In genomic region chr20:41693136-41693979, GRCh38 we compare ENCODE assay signal across 1 cellular context.
TF ChIP-seq lines count a peak whose summit lies in the region.

No MANE protein-coding gene starts in this region.

TF ChIP-seq in HepG2, 621 proteins besides CTCF, POLR2A, EP300 and RAD21 (continued from another document and continues in another):
- TF ChIP-seq HNF4G (IDR thresholded peaks at IDR 0.05; ENCODE audit: borderline replicate concordance, low read depth, low read length) (no peak), HNF4G (CRISPR knock-in tag; IDR thresholded peaks at IDR 0.05; ENCODE audit: borderline replicate concordance, low read depth) (peak; percentile 89), PREB (CRISPR knock-in tag; IDR thresholded peaks at IDR 0.05) (no peak), ZNF318 (CRISPR knock-in tag; IDR thresholded peaks at IDR 0.05) (peak; percentile 95; the same call in 1 of the 2 replicates), NR1H2 (CRISPR knock-in tag; IDR thresholded peaks at IDR 0.05; ENCODE audit: borderline replicate concordance, low read depth) (no peak), SNAI1 (CRISPR knock-in tag; IDR thresholded peaks at IDR 0.05; ENCODE audit: borderline replicate concordance) (no peak; the same call in 1 of the 2 replicates), ZKSCAN8 (CRISPR knock-in tag; IDR thresholded peaks at IDR 0.05; ENCODE audit: borderline replicate concordance) (peak; percentile 97), ZNF383 (CRISPR knock-in tag; IDR thresholded peaks at IDR 0.05; ENCODE audit: borderline replicate concordance) (peak; percentile 87; the same call in 1 of the 2 replicates), ZNF546 (CRISPR knock-in tag; conservative IDR thresholded peaks at IDR 0.05) (peak; percentile 91; the same call in 1 of the 2 replicates), PPARG (CRISPR knock-in tag; conservative IDR thresholded peaks at IDR 0.05) (peak; percentile 77; the same call in 1 of the 2 replicates), ATF1 (CRISPR knock-in tag; IDR thresholded peaks at IDR 0.05) (peak; percentile 81), ZNF572 (CRISPR knock-in tag; IDR thresholded peaks at IDR 0.05) (peak; percentile 94; the same call in 1 of the 2 replicates), DR1 (CRISPR knock-in tag; IDR thresholded peaks at IDR 0.05) (peak; percentile 80), ZNF839 (CRISPR knock-in tag; IDR thresholded peaks at IDR 0.05; ENCODE audit: borderline replicate concordance) (peak; percentile 92; the same call in 1 of the 2 replicates), HNRNPK (IDR thresholded peaks at IDR 0.05; ENCODE audit: low read depth, low read length, poor library complexity, severe bottlenecking) (no peak), HNRNPH1 (optimal IDR thresholded peaks at IDR 0.05; ENCODE audit: low read depth, low read length) (no peak), ARID2 (CRISPR knock-in tag; IDR thresholded peaks at IDR 0.05; ENCODE audit: borderline replicate concordance) (0 out of 2 replicates have a peak, but pooled peaks have one; percentile 39), THAP9 (CRISPR knock-in tag; IDR thresholded peaks at IDR 0.05; ENCODE audit: borderline replicate concordance) (peak; percentile 100), ZNF138 (CRISPR knock-in tag; IDR thresholded peaks at IDR 0.05; ENCODE audit: low read depth) (no peak), TGIF2 (CRISPR knock-in tag; IDR thresholded peaks at IDR 0.05) (peak; percentile 69), ZNF761 (CRISPR knock-in tag; conservative IDR thresholded peaks at IDR 0.05) (peak; percentile 92), CCDC6 (CRISPR knock-in tag; IDR thresholded peaks at IDR 0.05) (peak; percentile 94), SUZ12 (IDR thresholded peaks at IDR 0.05; ENCODE audit: low read depth, low read length) (peak; percentile 9; the same call in 1 of the 2 replicates), THAP11 (CRISPR knock-in tag; IDR thresholded peaks at IDR 0.05) (peak; percentile 94), SOX13 (IDR thresholded peaks at IDR 0.05) (peak; percentile 78), SOX13 (CRISPR knock-in tag; conservative IDR thresholded peaks at IDR 0.05 in 1 of 2, IDR thresholded peaks at IDR 0.05 in 1 of 2) (peak in 1 of 2 experiments; percentile 63; a peak in 2 of 4 replicates), ZSCAN29 (CRISPR knock-in tag; conservative IDR thresholded peaks at IDR 0.05) (peak; percentile 94), MLLT10 (CRISPR knock-in tag; IDR thresholded peaks at IDR 0.05) (no peak), ZNF44 (CRISPR knock-in tag; IDR thresholded peaks at IDR 0.05) (peak; percentile 97; the same call in 1 of the 2 replicates), ZNF75D (CRISPR knock-in tag; IDR thresholded peaks at IDR 0.05; ENCODE audit: borderline replicate concordance) (no peak), ATF2 (CRISPR knock-in tag; IDR thresholded peaks at IDR 0.05) (peak; percentile 96), RBAK (CRISPR knock-in tag; IDR thresholded peaks at IDR 0.05) (peak; percentile 82), CC2D1A (CRISPR knock-in tag; IDR thresholded peaks at IDR 0.05) (0 out of 2 replicates have a peak, but pooled peaks have one; percentile 20), ZNF264 (CRISPR knock-in tag; IDR thresholded peaks at IDR 0.05) (peak; percentile 97), ZSCAN22 (CRISPR knock-in tag; IDR thresholded peaks at IDR 0.05) (no peak), IRF9 (CRISPR knock-in tag; IDR thresholded peaks at IDR 0.05; ENCODE audit: borderline replicate concordance) (peak; percentile 68), GLMP (CRISPR knock-in tag; IDR thresholded peaks at IDR 0.05; ENCODE audit: borderline replicate concordance) (no peak), SP2 (CRISPR knock-in tag; IDR thresholded peaks at IDR 0.05) (peak; percentile 30; the same call in 1 of the 2 replicates), MXI1 (IDR thresholded peaks at IDR 0.05; ENCODE audit: borderline replicate concordance, low read depth, low read length) (peak; percentile 81; the same call in 2 of the 3 replicates), ZNF33B (CRISPR knock-in tag; IDR thresholded peaks at IDR 0.05) (peak; percentile 94; the same call in 1 of the 2 replicates), ZNF773 (CRISPR knock-in tag; IDR thresholded peaks at IDR 0.05; ENCODE audit: borderline replicate concordance) (no peak; the same call in 1 of the 2 replicates), CHD4 (IDR thresholded peaks at IDR 0.05; ENCODE audit: borderline replicate concordance, low read length) (peak; percentile 88; the same call in 1 of the 2 replicates), ZFP37 (CRISPR knock-in tag; IDR thresholded peaks at IDR 0.05; ENCODE audit: borderline replicate concordance) (peak; percentile 93), ATF7 (IDR thresholded peaks at IDR 0.05) (no peak), ATF7 (CRISPR knock-in tag; IDR thresholded peaks at IDR 0.05) (peak; percentile 78; the same call in 1 of the 2 replicates)
